In genomic region chr10:6240254-6240653, GRCh38 we compare ENCODE assay signal across 1 cellular context.
TF ChIP-seq lines count a peak whose summit lies in the region.

No MANE protein-coding gene starts in this region.

TF ChIP-seq in A549, 52 proteins besides CTCF, POLR2A, EP300 and RAD21 (continued from another document):
- TF ChIP-seq, protein P1, sequence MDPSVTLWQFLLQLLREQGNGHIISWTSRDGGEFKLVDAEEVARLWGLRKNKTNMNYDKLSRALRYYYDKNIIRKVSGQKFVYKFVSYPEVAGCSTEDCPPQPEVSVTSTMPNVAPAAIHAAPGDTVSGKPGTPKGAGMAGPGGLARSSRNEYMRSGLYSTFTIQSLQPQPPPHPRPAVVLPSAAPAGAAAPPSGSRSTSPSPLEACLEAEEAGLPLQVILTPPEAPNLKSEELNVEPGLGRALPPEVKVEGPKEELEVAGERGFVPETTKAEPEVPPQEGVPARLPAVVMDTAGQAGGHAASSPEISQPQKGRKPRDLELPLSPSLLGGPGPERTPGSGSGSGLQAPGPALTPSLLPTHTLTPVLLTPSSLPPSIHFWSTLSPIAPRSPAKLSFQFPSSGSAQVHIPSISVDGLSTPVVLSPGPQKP (IDR thresholded peaks at IDR 0.05; ENCODE audit: low read depth, low read length): no peak
- TF ChIP-seq SMC3 (IDR thresholded peaks at IDR 0.05) (no peak), GATA3 (IDR thresholded peaks at IDR 0.05; ENCODE audit: borderline replicate concordance) (no peak), CEBPB (IDR thresholded peaks at IDR 0.05) (no peak), E2F6 (IDR thresholded peaks at IDR 0.05; ENCODE audit: borderline replicate concordance, low read depth) (no peak), FOSL2 (IDR thresholded peaks at IDR 0.05) (no peak), FOSL2 (CRISPR knock-in tag; IDR thresholded peaks at IDR 0.05) (no peak)
